Comparison of ENCODE assay signal across 22 cellular contexts in genomic region chr1:71610489-71610888, GRCh38.
"Had no signal": no experiment of that assay in that cellular context is flagged by ENCODE, and none has a peak within 500 bp of the region (broad histone marks: within the 10 kb centered on the region; RNA-seq: fewer than 3 reads in every experiment).

No MANE protein-coding gene starts in this region.

- DNase-seq: colonic mucosa; cortex of kidney; effector CD8-positive, alpha-beta T cell; effector memory CD8-positive, alpha-beta T cell; endodermal cell; foreskin keratinocyte; heart left ventricle; hypothalamus; immature natural killer cell; islet precursor cell; kidney; kidney glomerular epithelial cell; left colon; left ventricle myocardium superior; lower lobe of right lung; mesendoderm; midbrain had no signal

- H3K27me3 ChIP-seq: colonic mucosa, esophagus muscularis mucosa, foreskin keratinocyte, gastroesophageal sphincter, heart left ventricle, hepatocyte had no signal

- H3K4me2 ChIP-seq: hepatocyte had no signal

- H3K4me1 Mint-ChIP-seq: immature natural killer cell had no signal

- H3K27ac Mint-ChIP-seq: dendritic cell treated with granulocyte-macrophage colony-stimulating factor and Interleukin-4, amounts not matched to agents 40 ng/mL and 50 ng/mL, for 4 days; effector memory CD8-positive, alpha-beta T cell; endodermal cell; immature natural killer cell had no signal

- ATAC-seq: effector memory CD8-positive, alpha-beta T cell; foreskin keratinocyte; gastroesophageal sphincter; heart left ventricle; left colon; left lobe of liver; left ventricle myocardium superior had no signal

- H3K4me3 ChIP-seq: colonic mucosa, esophagus muscularis mucosa, gastroesophageal sphincter, heart left ventricle, hepatocyte, lower lobe of right lung had no signal

- H3K4me1 ChIP-seq: colonic mucosa, esophagus muscularis mucosa, foreskin keratinocyte, gastroesophageal sphincter, heart left ventricle, lower lobe of right lung had no signal

- H3K27ac ChIP-seq: colonic mucosa, esophagus muscularis mucosa, foreskin keratinocyte, gastroesophageal sphincter, heart left ventricle, hepatocyte, lower lobe of right lung had no signal

- H3K9me3 ChIP-seq: colonic mucosa, lower lobe of right lung had no signal

- H3K4me3 Mint-ChIP-seq: dendritic cell treated with granulocyte-macrophage colony-stimulating factor and Interleukin-4, amounts not matched to agents 40 ng/mL and 50 ng/mL, for 4 days; effector memory CD8-positive, alpha-beta T cell; endodermal cell; immature natural killer cell had no signal

- H3K36me3 ChIP-seq: colonic mucosa, heart left ventricle, lower lobe of right lung had no signal

- H3K27me3 Mint-ChIP-seq: dendritic cell treated with granulocyte-macrophage colony-stimulating factor and Interleukin-4, amounts not matched to agents 40 ng/mL and 50 ng/mL, for 4 days; effector memory CD8-positive, alpha-beta T cell had no signal

- H2AFZ ChIP-seq: hepatocyte had no signal
